ENCODE assay signal across 19 cellular contexts in genomic region chr5:157549954-157550549, GRCh38. TPM values are rescaled to one million over a fixed set of nuclear protein-coding genes. Genes with fewer than 3 reads are reported as not detected.
A peak's percentile ranks its signal among the peaks of the same experiment; 100 is the strongest.
DNase-seq lines count a peak whose midpoint lies in the region; ATAC-seq and TF ChIP-seq lines count a peak whose summit lies in the region.
"Had no signal": no experiment of that assay in that cellular context is flagged by ENCODE, and none has a peak within 500 bp of the region (broad histone marks: within the 10 kb centered on the region; RNA-seq: fewer than 3 reads in every experiment).

No MANE protein-coding gene starts in this region.

- no peak for DNase-seq in CD4-positive, CD25-positive, alpha-beta regulatory T cell
- DNase-seq in HCEC 1CT (peak; percentile 76), memory B cell (ENCODE audit: low spot score in 2 of 2) (no peak), NCI-H82 treated with DMSO at 0.1 percent for 48 hours (lab: John Stamatoyannopoulos, UW; ENCODE audit: unreplicated experiment) (no peak), left colon (no peak), prostate gland (ENCODE audit: low spot score) (no peak)
- no peak for DNase-seq in activated T-helper 2 cell treated with anti-CD3 and anti-CD28 coated beads, Interferon-gamma antibody, Interleukin-2, Interleukin-4, amounts not matched to agents 10 μg/mL and 5 μg/mL and 100 μg/mL, durations not matched to agents 14 hours and 24 hours and 36 hours (ENCODE audit: low spot score)
- DNase-seq: activated CD4-positive, alpha-beta T cell treated with anti-CD3 and anti-CD28 coated beads, Interleukin-2, amount 50 U/mL, for 4 hours; CD8-positive, alpha-beta T cell; gastrocnemius medialis; NCI-H1417; NCI-H526 treated with DMSO at 0.1 percent for 48 hours; pancreas; stimulated activated CD4-positive, alpha-beta T cell treated with anti-CD3 and anti-CD28 coated beads, Interleukin-2, amount 100 ng/mL, for 48 hours had no signal

- H3K4me1 ChIP-seq in CD4-positive, CD25-positive, alpha-beta regulatory T cell (ENCODE audit: control insufficient read depth, insufficient read depth, low read length, poor library complexity, severe bottlenecking), result peaks cover 78% of the 10 kb centered on the region
- H3K4me1 ChIP-seq in prostate gland (replicated peaks), result no peaks in the 10 kb centered on the region
- H3K4me1 ChIP-seq: pancreas had no signal

- peak overlapping the region; percentile 30 for H3K27ac ChIP-seq in CD4-positive, CD25-positive, alpha-beta regulatory T cell (ENCODE audit: insufficient read depth, low read length, poor library complexity, severe bottlenecking)
- no peak overlapping the region for H3K27ac ChIP-seq in prostate gland
- H3K27ac ChIP-seq: gastrocnemius medialis, pancreas, SK-N-MC had no signal

- TF ChIP-seq POLR2A in prostate gland (IDR thresholded peaks at IDR 0.05), result no peak

- no peaks in the 10 kb centered on the region for H3K27me3 Mint-ChIP-seq in CD4-positive, CD25-positive, alpha-beta regulatory T cell
- no peaks in the 10 kb centered on the region for H3K27me3 Mint-ChIP-seq in activated T-helper 2 cell treated with anti-CD3 and anti-CD28 coated beads, Interferon-gamma antibody, Interleukin-2, Interleukin-4, amounts not matched to agents 10 μg/mL and 5 μg/mL and 100 μg/mL, durations not matched to agents 14 hours and 24 hours and 36 hours (ENCODE audit: low read depth)
- no peaks in the 10 kb centered on the region for H3K27me3 Mint-ChIP-seq in memory B cell
- H3K27me3 Mint-ChIP-seq: stimulated activated naive CD8-positive, alpha-beta T cell treated with anti-CD3 and anti-CD28 coated beads, Interleukin-15, Interleukin-2, amounts not matched to agents 100 ng/mL and 50 ng/mL, for 24 hours had no signal

- TF ChIP-seq CTCF in prostate gland (IDR thresholded peaks at IDR 0.05), result no peak

- H3K36me3 ChIP-seq in CD4-positive, CD25-positive, alpha-beta regulatory T cell (ENCODE audit: control insufficient read depth, insufficient read depth, low read length), result peaks cover 3% of the 10 kb centered on the region
- no peaks in the 10 kb centered on the region for H3K36me3 ChIP-seq in prostate gland
- H3K36me3 ChIP-seq: gastrocnemius medialis, pancreas had no signal

- peaks cover 24% of the 10 kb centered on the region for H3K36me3 Mint-ChIP-seq in CD4-positive, CD25-positive, alpha-beta regulatory T cell
- H3K36me3 Mint-ChIP-seq in activated T-helper 2 cell treated with anti-CD3 and anti-CD28 coated beads, Interferon-gamma antibody, Interleukin-2, Interleukin-4, amounts not matched to agents 10 μg/mL and 5 μg/mL and 100 μg/mL, durations not matched to agents 14 hours and 24 hours and 36 hours (ENCODE audit: low read depth), result peaks cover 96% of the 10 kb centered on the region
- peaks cover 52% of the 10 kb centered on the region for H3K36me3 Mint-ChIP-seq in memory B cell
- H3K36me3 Mint-ChIP-seq: CD8-positive, alpha-beta T cell had no signal

- H3K9me3 ChIP-seq in CD4-positive, CD25-positive, alpha-beta regulatory T cell (ENCODE audit: control insufficient read depth in 2 of 2, low read length in 2 of 2), result no peaks in the 10 kb centered on the region
- H3K9me3 ChIP-seq in prostate gland, result no peaks in the 10 kb centered on the region
- H3K9me3 ChIP-seq: gastrocnemius medialis, pancreas had no signal

- intact Hi-C loops in activated T-helper 2 cell treated with anti-CD3 and anti-CD28 coated beads, Interferon-gamma antibody, Interleukin-2, Interleukin-4, amounts not matched to agents 10 μg/mL and 5 μg/mL and 100 μg/mL, durations not matched to agents 14 hours and 24 hours and 36 hours (cut with micrococcal nuclease), result no loop called here
- intact Hi-C loops in left colon (cut with DNase I, micrococcal nuclease) (no loop called here), prostate gland (cut with DNase I) (no loop called here)

- peak overlapping the region; percentile 78 to 90 (median 81) for H3K27ac Mint-ChIP-seq in CD4-positive, CD25-positive, alpha-beta regulatory T cell
- peak overlapping the region; percentile 61 for H3K27ac Mint-ChIP-seq in activated T-helper 2 cell treated with anti-CD3 and anti-CD28 coated beads, Interferon-gamma antibody, Interleukin-2, Interleukin-4, amounts not matched to agents 10 μg/mL and 5 μg/mL and 100 μg/mL, durations not matched to agents 14 hours and 24 hours and 36 hours
- peak overlapping the region; percentile 88 for H3K27ac Mint-ChIP-seq in memory B cell
- H3K27ac Mint-ChIP-seq: activated naive CD4-positive, alpha-beta T cell treated with anti-CD3 and anti-CD28 coated beads, Interleukin-2, amount 50 U/mL, for 72 hours; CD8-positive, alpha-beta T cell; dendritic cell treated with granulocyte-macrophage colony-stimulating factor and Interleukin-4, amounts not matched to agents 40 ng/mL and 50 ng/mL, for 4 days; stimulated activated naive CD8-positive, alpha-beta T cell treated with anti-CD3 and anti-CD28 coated beads, Interleukin-15, Interleukin-2, amounts not matched to agents 100 ng/mL and 50 ng/mL, for 24 hours had no signal

- H3K4me1 Mint-ChIP-seq in CD4-positive, CD25-positive, alpha-beta regulatory T cell, result peaks cover 18 to 88% (median 65%) of the 10 kb centered on the region in 4 donors
- peaks cover 81% of the 10 kb centered on the region for H3K4me1 Mint-ChIP-seq in activated T-helper 2 cell treated with anti-CD3 and anti-CD28 coated beads, Interferon-gamma antibody, Interleukin-2, Interleukin-4, amounts not matched to agents 10 μg/mL and 5 μg/mL and 100 μg/mL, durations not matched to agents 14 hours and 24 hours and 36 hours (ENCODE audit: low read depth)
- peaks cover 75% of the 10 kb centered on the region for H3K4me1 Mint-ChIP-seq in memory B cell

- no peak for ATAC-seq in CD4-positive, CD25-positive, alpha-beta regulatory T cell (ENCODE audit: low read depth in 2 of 2)
- ATAC-seq in memory B cell (ENCODE audit: low read depth), result no peak
- ATAC-seq in left colon, result no peak
- ATAC-seq in HG03342 (IDR thresholded peaks at IDR 0.05; ENCODE audit: unreplicated experiment), result no peak
- ATAC-seq: CD8-positive, alpha-beta T cell; pancreas had no signal

- WGBS in prostate gland, result 74% methylated on average over 5 of the region's 5 CpGs

- H3K4me3 ChIP-seq in CD4-positive, CD25-positive, alpha-beta regulatory T cell (ENCODE audit: low read depth, low read length), result peak overlapping the region; percentile 56
- H3K4me3 ChIP-seq in prostate gland, result no peak overlapping the region
- H3K4me3 ChIP-seq: gastrocnemius medialis, pancreas, SK-N-MC had no signal

- H3K9me3 Mint-ChIP-seq in CD4-positive, CD25-positive, alpha-beta regulatory T cell, result no peaks in the 10 kb centered on the region
- H3K9me3 Mint-ChIP-seq in activated T-helper 2 cell treated with anti-CD3 and anti-CD28 coated beads, Interferon-gamma antibody, Interleukin-2, Interleukin-4, amounts not matched to agents 10 μg/mL and 5 μg/mL and 100 μg/mL, durations not matched to agents 14 hours and 24 hours and 36 hours, result peaks cover 4% of the 10 kb centered on the region
- H3K9me3 Mint-ChIP-seq in memory B cell, result no peaks in the 10 kb centered on the region
- H3K9me3 Mint-ChIP-seq: CD8-positive, alpha-beta T cell; stimulated activated naive CD8-positive, alpha-beta T cell treated with anti-CD3 and anti-CD28 coated beads, Interleukin-15, Interleukin-2, amounts not matched to agents 100 ng/mL and 50 ng/mL, for 24 hours had no signal

- no peaks in the 10 kb centered on the region for H3K27me3 ChIP-seq in CD4-positive, CD25-positive, alpha-beta regulatory T cell (ENCODE audit: control insufficient read depth, insufficient read depth, low read length)
- no peaks in the 10 kb centered on the region for H3K27me3 ChIP-seq in prostate gland (replicated peaks; ENCODE audit: insufficient read depth)
- H3K27me3 ChIP-seq: gastrocnemius medialis, pancreas had no signal

- peak overlapping the region; percentile 33 to 80 (median 58) for H3K4me3 Mint-ChIP-seq in CD4-positive, CD25-positive, alpha-beta regulatory T cell
- no peak overlapping the region for H3K4me3 Mint-ChIP-seq in activated T-helper 2 cell treated with anti-CD3 and anti-CD28 coated beads, Interferon-gamma antibody, Interleukin-2, Interleukin-4, amounts not matched to agents 10 μg/mL and 5 μg/mL and 100 μg/mL, durations not matched to agents 14 hours and 24 hours and 36 hours (ENCODE audit: low read depth)
- peak overlapping the region; percentile 22 for H3K4me3 Mint-ChIP-seq in memory B cell
- H3K4me3 Mint-ChIP-seq: dendritic cell treated with granulocyte-macrophage colony-stimulating factor and Interleukin-4, amounts not matched to agents 40 ng/mL and 50 ng/mL, for 4 days; stimulated activated naive CD8-positive, alpha-beta T cell treated with anti-CD3 and anti-CD28 coated beads, Interleukin-15, Interleukin-2, amounts not matched to agents 100 ng/mL and 50 ng/mL, for 24 hours had no signal

RNA-seq across cellular contexts. Expression of gene ADAM19, which starts 25.5 kb away (rescaled TPM):
- 113 TPM for total RNA-seq in CD4-positive, CD25-positive, alpha-beta regulatory T cell
- polyA plus RNA-seq in CD4-positive, CD25-positive, alpha-beta regulatory T cell, result 10 to 100 TPM in 1 of 4 donors, 1 to 10 TPM in 3; 5.5 to 10.9 (median 7.5) TPM
- total RNA-seq in activated T-helper 2 cell treated with anti-CD3 and anti-CD28 coated beads, Interferon-gamma antibody, Interleukin-2, Interleukin-4, amounts not matched to agents 10 μg/mL and 5 μg/mL and 100 μg/mL, durations not matched to agents 14 hours and 24 hours and 36 hours, result 229 and 237 TPM in 2 replicates
- total RNA-seq in left colon, result 1 to 10 TPM; 2.7 to 9.1 TPM
- total RNA-seq in prostate gland, result 1 to 10 TPM; 1.9 to 8.1 TPM

Comparison
In these comparisons a context has a peak if more than half of its experiments do, and no peak if none do; other contexts are left out.
1. RNA of gene ADAM19, which starts 25.5 kb away (total RNA-seq): 229 to 237 TPM in activated T-helper 2 cell treated with anti-CD3 and anti-CD28 coated beads, Interferon-gamma antibody, Interleukin-2, Interleukin-4, amounts not matched to agents 10 μg/mL and 5 μg/mL and 100 μg/mL, durations not matched to agents 14 hours and 24 hours and 36 hours and 113 TPM in CD4-positive, CD25-positive, alpha-beta regulatory T cell (single experiment); 2.7 to 9.1 TPM in left colon and 1.9 to 8.1 TPM in prostate gland; every median in the first group is over 10 times any median in the second.
2. Peak in every context shown above with its lines, with median percentiles within 50 percentile points of each other: H3K27ac Mint-ChIP-seq.